ENCODE assay signal across 31 cellular contexts in genomic region chr4:11602606-11603355, GRCh38.
"Had no signal": no experiment of that assay in that cellular context is flagged by ENCODE, and none has a peak within 500 bp of the region (broad histone marks: within the 10 kb centered on the region; RNA-seq: fewer than 3 reads in every experiment).

No MANE protein-coding gene starts in this region.

- H3K36me3 Mint-ChIP-seq: activated naive CD8-positive, alpha-beta T cell had no signal

- H3K4me2 ChIP-seq: hepatocyte had no signal

- H3K79me2 ChIP-seq: hepatocyte had no signal

- H3K9me3 ChIP-seq: colonic mucosa, gastroesophageal sphincter had no signal

- H3K9me3 Mint-ChIP-seq: activated B cell treated with CpG ODN at 0.5 μM for 24 hours; activated CD8-positive, alpha-beta T cell treated with anti-CD3 and anti-CD28 coated beads for 36 hours; activated T-cell treated with anti-CD3 and anti-CD28 coated beads, Interleukin-2, amount 50 U/mL, for 4 hours; activated T-helper 17 cell treated with anti-CD3 and anti-CD28 coated beads, Interleukin-2, amount 50 U/mL, for 72 hours; T-helper 2 cell treated with Interferon-gamma antibody and Interleukin-4, amounts not matched to agents 5 μg/mL and 100 μg/mL, for 36 hours had no signal

- H3K36me3 ChIP-seq: brain microvascular endothelial cell, colonic mucosa, gastroesophageal sphincter, heart right ventricle, WERI-Rb-1 had no signal

- H3K4me1 ChIP-seq: colonic mucosa, gastroesophageal sphincter, heart right ventricle had no signal

- H2AFZ ChIP-seq: hepatocyte had no signal

- H3K27ac Mint-ChIP-seq: activated B cell treated with CpG ODN at 0.5 μM for 24 hours; activated CD8-positive, alpha-beta T cell treated with anti-CD3 and anti-CD28 coated beads for 36 hours; activated naive CD8-positive, alpha-beta T cell; activated T-helper 17 cell treated with anti-CD3 and anti-CD28 coated beads, Interleukin-2, amount 50 U/mL, for 72 hours; T-helper 17 cell; T-helper 2 cell treated with Interferon-gamma antibody and Interleukin-4, amounts not matched to agents 5 μg/mL and 100 μg/mL, for 36 hours had no signal

- H3K4me3 ChIP-seq: colonic mucosa, gastroesophageal sphincter, heart right ventricle, hepatocyte had no signal

- H3K4me3 Mint-ChIP-seq: activated B cell treated with CpG ODN at 0.5 μM for 24 hours; activated CD8-positive, alpha-beta T cell treated with anti-CD3 and anti-CD28 coated beads for 36 hours; activated naive CD8-positive, alpha-beta T cell; activated T-cell treated with anti-CD3 and anti-CD28 coated beads, Interleukin-2, amount 50 U/mL, for 4 hours; activated T-helper 17 cell treated with anti-CD3 and anti-CD28 coated beads, Interleukin-2, amount 50 U/mL, for 72 hours; T-helper 17 cell; T-helper 2 cell treated with Interferon-gamma antibody and Interleukin-4, amounts not matched to agents 5 μg/mL and 100 μg/mL, for 36 hours had no signal

- FAIRE-seq: astrocyte, endometrium, endothelial cell of umbilical vein had no signal

- H3K4me1 Mint-ChIP-seq: activated T-helper 17 cell treated with anti-CD3 and anti-CD28 coated beads, Interleukin-2, amount 50 U/mL, for 72 hours had no signal

- ATAC-seq: activated CD4-positive, CD25-positive, alpha-beta regulatory T cell treated with anti-CD3 and anti-CD28 coated beads, Interleukin-2, amount 50 U/mL, for 24 hours; activated CD8-positive, alpha-beta T cell treated with anti-CD3 and anti-CD28 coated beads for 36 hours; activated T-cell treated with anti-CD3 and anti-CD28 coated beads, Interleukin-2, amount 50 U/mL, for 4 hours; activated T-helper 17 cell treated with anti-CD3 and anti-CD28 coated beads, Interleukin-2, amount 50 U/mL, for 72 hours; esophagus mucosa; gastroesophageal sphincter; heart right ventricle; T-helper 17 cell had no signal

- DNase-seq: activated B cell treated with CpG ODN at 0.5 μM for 24 hours; activated CD4-positive, alpha-beta T cell treated with anti-CD3 and anti-CD28 coated beads for 48 hours; activated CD4-positive, alpha-beta T cell treated with anti-CD3 and anti-CD28 coated beads, Interleukin-2, amount 50 U/mL, for 1 hour; activated CD4-positive, alpha-beta T cell treated with anti-CD3 and anti-CD28 coated beads, Interleukin-2, amount 50 U/mL, for 48 hours; activated CD8-positive, alpha-beta memory T cell treated with anti-CD3 and anti-CD28 coated beads for 24 hours; activated CD8-positive, alpha-beta T cell treated with anti-CD3 and anti-CD28 coated beads for 36 hours; activated effector memory CD4-positive, alpha-beta T cell treated with Interleukin-2 at 50 U/mL for 16 hours; activated gamma-delta T cell treated with Interleukin-2 at 50 U/mL for 16 hours; activated naive CD4-positive, alpha-beta T cell treated with anti-CD3 and anti-CD28 coated beads, Interleukin-2, amount 50 U/mL, for 16 hours; activated naive CD4-positive, alpha-beta T cell treated with Interleukin-2 at 50 U/mL for 16 hours; activated T-cell treated with anti-CD3 and anti-CD28 coated beads, Interleukin-2, amount 50 U/mL, for 4 hours; amniotic stem cell; anterior cingulate cortex; brain microvascular endothelial cell; colonic mucosa; effector CD8-positive, alpha-beta T cell; foreskin melanocyte; heart right ventricle; T-helper 17 cell; T1000; WERI-Rb-1 had no signal

- H3K27me3 ChIP-seq: brain microvascular endothelial cell, colonic mucosa, gastroesophageal sphincter, heart right ventricle, hepatocyte had no signal

- H3K27ac ChIP-seq: brain microvascular endothelial cell, colonic mucosa, gastroesophageal sphincter, heart right ventricle, hepatocyte, WERI-Rb-1 had no signal
